Comparison of ENCODE assay signal across 9 cellular contexts in genomic region chr22:42180349-42180842, GRCh38. TPM values are rescaled to one million over a fixed set of nuclear protein-coding genes. Genes with fewer than 3 reads are reported as not detected.
DNase-seq lines count a peak whose midpoint lies in the region; ATAC-seq and TF ChIP-seq lines count a peak whose summit lies in the region.
"Had no signal": no experiment of that assay in that cellular context is flagged by ENCODE, and none has a peak within 500 bp of the region (broad histone marks: within the 10 kb centered on the region; RNA-seq: fewer than 3 reads in every experiment).

No MANE protein-coding gene starts in this region.

- in situ Hi-C loops in GM13976 (cut with MboI; ENCODE audit: low sequenced_read_pairs, unreplicated experiment) = no loop called here

- H3K4me1 ChIP-seq in right cardiac atrium (ENCODE audit: control insufficient read depth, insufficient read depth, low read length) = peaks cover 6% of the 10 kb centered on the region

- no peak overlapping the region for H3K27ac ChIP-seq in right cardiac atrium (ENCODE audit: low read length)
- H3K27ac ChIP-seq: 22Rv1 had no signal

- H3K27me3 Mint-ChIP-seq in activated T-helper 1 cell treated with anti-CD3 and anti-CD28 coated beads, Interleukin-12 subunit alpha, Interleukin-12 subunit beta, Interleukin-2, Interleukin-4 antibody, amounts not matched to agents 30 ng/mL and 10 ng/mL and 1 ng/mL, durations not matched to agents 14 hours and 24 hours and 36 hours (ENCODE audit: insufficient read depth) = no peaks in the 10 kb centered on the region
- no peaks in the 10 kb centered on the region for H3K27me3 Mint-ChIP-seq in stimulated activated naive CD8-positive, alpha-beta T cell treated with anti-CD3 and anti-CD28 coated beads, Interleukin-15, amount 100 ng/mL, for 72 hours

- H3K9me3 Mint-ChIP-seq in activated T-helper 1 cell treated with anti-CD3 and anti-CD28 coated beads, Interleukin-12 subunit alpha, Interleukin-12 subunit beta, Interleukin-2, Interleukin-4 antibody, amounts not matched to agents 30 ng/mL and 10 ng/mL and 1 ng/mL, durations not matched to agents 14 hours and 24 hours and 36 hours = no peaks in the 10 kb centered on the region
- H3K9me3 Mint-ChIP-seq in stimulated activated naive CD8-positive, alpha-beta T cell treated with anti-CD3 and anti-CD28 coated beads, Interleukin-15, amount 100 ng/mL, for 72 hours = no peaks in the 10 kb centered on the region

- H3K4me1 Mint-ChIP-seq in activated T-helper 1 cell treated with anti-CD3 and anti-CD28 coated beads, Interleukin-12 subunit alpha, Interleukin-12 subunit beta, Interleukin-2, Interleukin-4 antibody, amounts not matched to agents 30 ng/mL and 10 ng/mL and 1 ng/mL, durations not matched to agents 14 hours and 24 hours and 36 hours (ENCODE audit: low read depth) = peaks cover 84% of the 10 kb centered on the region
- H3K4me1 Mint-ChIP-seq in stimulated activated naive CD8-positive, alpha-beta T cell treated with anti-CD3 and anti-CD28 coated beads, Interleukin-15, amount 100 ng/mL, for 72 hours = peaks cover 87% of the 10 kb centered on the region

- 59% methylated on average over 6 of the region's 6 CpGs for WGBS in right cardiac atrium

- H3K36me3 Mint-ChIP-seq in activated T-helper 1 cell treated with anti-CD3 and anti-CD28 coated beads, Interleukin-12 subunit alpha, Interleukin-12 subunit beta, Interleukin-2, Interleukin-4 antibody, amounts not matched to agents 30 ng/mL and 10 ng/mL and 1 ng/mL, durations not matched to agents 14 hours and 24 hours and 36 hours (ENCODE audit: low read depth) = peaks cover 15% of the 10 kb centered on the region

- DNase-seq in DMS 273 (lab: John Stamatoyannopoulos, UW; ENCODE audit: unreplicated experiment) = peak; percentile 42
- no peak for DNase-seq in DMS 273 treated with DMSO at 0.1 percent for 48 hours (lab: John Stamatoyannopoulos, UW)
- peak; percentile 32 for DNase-seq in activated T-helper 1 cell treated with anti-CD3 and anti-CD28 coated beads, Interleukin-12 subunit alpha, Interleukin-12 subunit beta, Interleukin-2, Interleukin-4 antibody, amounts not matched to agents 30 ng/mL and 10 ng/mL and 1 ng/mL, durations not matched to agents 14 hours and 24 hours and 36 hours (ENCODE audit: low spot score)
- DNase-seq in right cardiac atrium = peak in 1 of 3 donors; percentile 68
- peak; percentile 19 to 42 for DNase-seq in stimulated activated naive CD8-positive, alpha-beta T cell treated with anti-CD3 and anti-CD28 coated beads, Interleukin-15, amount 100 ng/mL, for 72 hours
- DNase-seq in GM13976 (ENCODE audit: low spot score) = no peak
- no peak for DNase-seq in NCI-H146 treated with DMSO at 0.1 percent for 48 hours (lab: John Stamatoyannopoulos, UW; ENCODE audit: unreplicated experiment)

- ATAC-seq in right cardiac atrium (peak; percentile 55 to 64), GM19035 (IDR thresholded peaks at IDR 0.05; ENCODE audit: unreplicated experiment) (no peak)
- ATAC-seq in stimulated activated naive CD8-positive, alpha-beta T cell treated with anti-CD3 and anti-CD28 coated beads, Interleukin-15, amount 100 ng/mL, for 72 hours = peak; percentile 95

- H3K4me3 Mint-ChIP-seq in activated T-helper 1 cell treated with anti-CD3 and anti-CD28 coated beads, Interleukin-12 subunit alpha, Interleukin-12 subunit beta, Interleukin-2, Interleukin-4 antibody, amounts not matched to agents 30 ng/mL and 10 ng/mL and 1 ng/mL, durations not matched to agents 14 hours and 24 hours and 36 hours = peak overlapping the region; percentile 12
- peak overlapping the region; percentile 42 to 51 for H3K4me3 Mint-ChIP-seq in stimulated activated naive CD8-positive, alpha-beta T cell treated with anti-CD3 and anti-CD28 coated beads, Interleukin-15, amount 100 ng/mL, for 72 hours

- H3K27ac Mint-ChIP-seq in activated T-helper 1 cell treated with anti-CD3 and anti-CD28 coated beads, Interleukin-12 subunit alpha, Interleukin-12 subunit beta, Interleukin-2, Interleukin-4 antibody, amounts not matched to agents 30 ng/mL and 10 ng/mL and 1 ng/mL, durations not matched to agents 14 hours and 24 hours and 36 hours = peak overlapping the region; percentile 50
- peak overlapping the region; percentile 63 to 77 for H3K27ac Mint-ChIP-seq in stimulated activated naive CD8-positive, alpha-beta T cell treated with anti-CD3 and anti-CD28 coated beads, Interleukin-15, amount 100 ng/mL, for 72 hours

- no peaks in the 10 kb centered on the region for H3K27me3 ChIP-seq in right cardiac atrium (ENCODE audit: control insufficient read depth, insufficient read depth)

- H3K4me3 ChIP-seq in right cardiac atrium (ENCODE audit: low read length) = no peak overlapping the region

- no peak for TF ChIP-seq CTCF in GM13976 (IDR thresholded peaks at IDR 0.05; ENCODE audit: borderline replicate concordance, control extremely low read depth, extremely low read depth, insufficient read depth, missing control alignments)

- H3K9me3 ChIP-seq in right cardiac atrium (ENCODE audit: control insufficient read depth, low read length) = no peaks in the 10 kb centered on the region

- intact Hi-C loops in activated T-helper 1 cell treated with anti-CD3 and anti-CD28 coated beads, Interleukin-12 subunit alpha, Interleukin-12 subunit beta, Interleukin-2, Interleukin-4 antibody, amounts not matched to agents 30 ng/mL and 10 ng/mL and 1 ng/mL, durations not matched to agents 14 hours and 24 hours and 36 hours (cut with micrococcal nuclease) = loop anchor here (2.0 to 10.0 kb wide), 4 partner anchors 22 to 87 kb away; partner anchors contain the start of gene NDUFA6
- intact Hi-C loops in right cardiac atrium (cut with DNase I) = no loop called here

RNA-seq across cellular contexts. Expression of gene CYP2D6, which starts 49.8 kb away (rescaled TPM):
- total RNA-seq in activated T-helper 1 cell treated with anti-CD3 and anti-CD28 coated beads, Interleukin-12 subunit alpha, Interleukin-12 subunit beta, Interleukin-2, Interleukin-4 antibody, amounts not matched to agents 30 ng/mL and 10 ng/mL and 1 ng/mL, durations not matched to agents 14 hours and 24 hours and 36 hours = 4.1 and 4.6 TPM in 2 replicates
- under 1 TPM; 0.19 to 0.29 (median 0.23) TPM for total RNA-seq in right cardiac atrium
- 0.29 TPM for polyA plus RNA-seq in right cardiac atrium

Comparison
In these comparisons a context has a peak if more than half of its experiments do, and no peak if none do; other contexts are left out.
1. DNase-seq: peak in DMS 273 (single experiment), activated T-helper 1 cell treated with anti-CD3 and anti-CD28 coated beads, Interleukin-12 subunit alpha, Interleukin-12 subunit beta, Interleukin-2, Interleukin-4 antibody, amounts not matched to agents 30 ng/mL and 10 ng/mL and 1 ng/mL, durations not matched to agents 14 hours and 24 hours and 36 hours (single experiment) and stimulated activated naive CD8-positive, alpha-beta T cell treated with anti-CD3 and anti-CD28 coated beads, Interleukin-15, amount 100 ng/mL, for 72 hours (2 of 2); none in DMS 273 treated with DMSO at 0.1 percent for 48 hours (single experiment), GM13976 (single experiment) and NCI-H146 treated with DMSO at 0.1 percent for 48 hours (single experiment).